Comparison of ENCODE assay signal across 35 cellular contexts in the genomic region with DNA sequence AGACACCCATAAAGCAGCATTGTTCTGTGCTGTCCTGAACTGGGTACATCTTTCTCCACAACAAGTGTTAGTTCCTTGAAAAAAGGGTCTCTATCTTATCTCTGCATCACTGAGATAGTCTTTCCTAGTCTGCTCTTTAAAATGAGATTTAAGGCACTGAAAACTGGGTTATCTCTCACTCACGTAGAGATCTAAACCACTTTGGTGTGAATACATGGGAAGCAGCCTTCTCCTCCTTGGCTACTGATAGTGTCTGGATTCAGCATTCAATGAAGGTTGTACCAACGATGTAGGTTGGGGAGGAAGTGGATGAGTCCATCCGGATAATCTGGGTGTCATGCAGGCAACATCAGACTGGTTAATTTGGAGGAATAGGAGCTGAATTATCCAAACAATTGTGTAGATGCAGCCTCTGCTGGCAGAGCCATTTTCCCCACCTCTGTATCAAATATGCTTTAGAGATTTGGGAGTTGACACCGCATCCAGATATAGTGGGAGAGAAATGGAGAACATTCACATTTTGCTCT. TPM values are rescaled to one million over a fixed set of nuclear protein-coding genes. Genes with fewer than 3 reads are reported as not detected.
"Had no signal": no experiment of that assay in that cellular context is flagged by ENCODE, and none has a peak within 500 bp of the region (broad histone marks: within the 10 kb centered on the region; RNA-seq: fewer than 3 reads in every experiment).

No MANE protein-coding gene starts in this region.

- H3K4me3 ChIP-seq: colonic mucosa, esophagus squamous epithelium, heart right ventricle, left lung, ovary, right atrium auricular region, smooth muscle cell, stomach, thyroid gland, vagina had no signal

- H3K36me3 Mint-ChIP-seq: naive thymus-derived CD8-positive, alpha-beta T cell; stimulated activated effector memory CD8-positive, alpha-beta T cell treated with anti-CD3 and anti-CD28 coated beads, Interleukin-12 subunit alpha, Interleukin-12 subunit beta, amount 100 ng/mL, for 72 hours had no signal

- H3K9me3 Mint-ChIP-seq: dendritic cell treated with granulocyte-macrophage colony-stimulating factor and Interleukin-4, amounts not matched to agents 40 ng/mL and 50 ng/mL, for 4 days; naive thymus-derived CD8-positive, alpha-beta T cell; nephron progenitor cell; stimulated activated effector memory CD8-positive, alpha-beta T cell treated with anti-CD3 and anti-CD28 coated beads, Interleukin-12 subunit alpha, Interleukin-12 subunit beta, amount 100 ng/mL, for 72 hours had no signal

- H3K4me1 Mint-ChIP-seq: nephron progenitor cell; stimulated activated effector memory CD8-positive, alpha-beta T cell treated with anti-CD3 and anti-CD28 coated beads, Interleukin-12 subunit alpha, Interleukin-12 subunit beta, amount 100 ng/mL, for 72 hours had no signal

- FAIRE-seq: islet of Langerhans had no signal

- H3K4me3 Mint-ChIP-seq: dendritic cell treated with granulocyte-macrophage colony-stimulating factor and Interleukin-4, amounts not matched to agents 40 ng/mL and 50 ng/mL, for 4 days; naive thymus-derived CD8-positive, alpha-beta T cell; nephron progenitor cell; stimulated activated effector memory CD8-positive, alpha-beta T cell treated with anti-CD3 and anti-CD28 coated beads, Interleukin-12 subunit alpha, Interleukin-12 subunit beta, amount 100 ng/mL, for 72 hours had no signal

- H3K27me3 ChIP-seq: ovary had no signal

- ATAC-seq: heart right ventricle; left cardiac atrium; left lung; naive thymus-derived CD8-positive, alpha-beta T cell; sciatic nerve; stimulated activated effector memory CD8-positive, alpha-beta T cell treated with anti-CD3 and anti-CD28 coated beads, Interleukin-12 subunit alpha, Interleukin-12 subunit beta, amount 100 ng/mL, for 72 hours had no signal

- H3K27ac Mint-ChIP-seq: dendritic cell treated with granulocyte-macrophage colony-stimulating factor and Interleukin-4, amounts not matched to agents 40 ng/mL and 50 ng/mL, for 4 days; naive thymus-derived CD8-positive, alpha-beta T cell; nephron progenitor cell; stimulated activated effector memory CD8-positive, alpha-beta T cell treated with anti-CD3 and anti-CD28 coated beads, Interleukin-12 subunit alpha, Interleukin-12 subunit beta, amount 100 ng/mL, for 72 hours had no signal

- DNase-seq: colonic mucosa; effector CD8-positive, alpha-beta T cell; erythroblast; esophagus squamous epithelium; foreskin melanocyte; glutamatergic neuron; heart right ventricle; hippocampal formation; left cardiac atrium; left lung; mammary epithelial cell; naive thymus-derived CD8-positive, alpha-beta T cell; nephron progenitor cell; occipital lobe; ovary; stimulated activated CD4-positive, alpha-beta T cell treated with anti-CD3 and anti-CD28 coated beads, Interleukin-2, amount 100 ng/mL, for 24 hours; stimulated activated CD4-positive, alpha-beta T cell treated with anti-CD3 and anti-CD28 coated beads, Interleukin-4, amount 100 ng/mL, for 24 hours; stimulated activated naive CD4-positive, alpha-beta T cell treated with Interleukin-2 at 50 U/mL for 16 hours; stomach; thyroid gland; trophoblast cell had no signal

- H3K36me3 ChIP-seq: colonic mucosa, esophagus squamous epithelium, heart right ventricle, left lung, ovary, right atrium auricular region, stomach, thyroid gland, vagina had no signal

- H3K27ac ChIP-seq: colonic mucosa, esophagus squamous epithelium, heart right ventricle, left lung, ovary, right atrium auricular region, stomach, thyroid gland, vagina had no signal

- H3K9me3 ChIP-seq: colonic mucosa, esophagus squamous epithelium, heart right ventricle, left lung, ovary, right atrium auricular region, stomach, thyroid gland, vagina had no signal

RNA-seq across cellular contexts. Expression of gene SIX3, which starts 15.9 kb away (rescaled TPM):
- total RNA-seq: colonic mucosa; esophagus squamous epithelium; heart right ventricle; kidney epithelial cell; left cardiac atrium; left lung; lower leg skin; mammary epithelial cell; mesenteric fat pad; myocyte; naive thymus-derived CD8-positive, alpha-beta T cell; occipital lobe; ovary; posterior vena cava; right atrium auricular region; sciatic nerve; smooth muscle cell; stomach; subcutaneous adipose tissue; thyroid gland; ureter; vagina had no signal
- polyA plus RNA-seq: heart right ventricle; mammary epithelial cell; naive thymus-derived CD8-positive, alpha-beta T cell; ovary; smooth muscle cell; stomach had no signal
